Comparison of ENCODE assay signal across 1 cellular context in the genomic region with DNA sequence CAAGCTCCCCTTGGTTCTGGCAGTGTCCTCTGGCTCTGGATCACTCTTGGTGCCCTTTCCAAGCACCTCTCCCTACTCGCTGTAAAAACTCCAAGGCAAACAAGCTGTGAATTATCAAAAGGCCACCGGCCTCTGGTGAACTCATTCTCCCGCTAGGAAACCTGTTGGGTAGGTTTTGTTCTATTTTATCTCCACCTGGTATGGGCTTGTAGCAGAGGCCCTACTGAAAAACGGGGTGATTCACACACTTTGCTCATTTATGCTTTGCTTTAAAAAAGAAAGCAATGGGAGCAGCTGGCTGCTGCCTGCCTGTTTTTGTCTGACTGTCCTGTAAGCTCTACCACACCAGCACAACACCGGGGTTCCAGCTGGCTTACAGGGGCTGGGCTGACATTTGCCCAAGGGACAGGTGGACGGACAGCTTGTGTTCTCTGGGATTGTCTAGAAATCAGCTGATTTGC.
TF ChIP-seq lines count a peak whose summit lies in the region.

No MANE protein-coding gene starts in this region.

TF ChIP-seq in IMR-90, 13 proteins besides CTCF, POLR2A, EP300 and RAD21:
- TF ChIP-seq MAFK (IDR thresholded peaks at IDR 0.05; ENCODE audit: low read depth, low read length) = no peak
TF ChIP-seq in IMR-90: peak in this region for 0.
